1 cellular context compared by ENCODE assay signal in the genomic region with DNA sequence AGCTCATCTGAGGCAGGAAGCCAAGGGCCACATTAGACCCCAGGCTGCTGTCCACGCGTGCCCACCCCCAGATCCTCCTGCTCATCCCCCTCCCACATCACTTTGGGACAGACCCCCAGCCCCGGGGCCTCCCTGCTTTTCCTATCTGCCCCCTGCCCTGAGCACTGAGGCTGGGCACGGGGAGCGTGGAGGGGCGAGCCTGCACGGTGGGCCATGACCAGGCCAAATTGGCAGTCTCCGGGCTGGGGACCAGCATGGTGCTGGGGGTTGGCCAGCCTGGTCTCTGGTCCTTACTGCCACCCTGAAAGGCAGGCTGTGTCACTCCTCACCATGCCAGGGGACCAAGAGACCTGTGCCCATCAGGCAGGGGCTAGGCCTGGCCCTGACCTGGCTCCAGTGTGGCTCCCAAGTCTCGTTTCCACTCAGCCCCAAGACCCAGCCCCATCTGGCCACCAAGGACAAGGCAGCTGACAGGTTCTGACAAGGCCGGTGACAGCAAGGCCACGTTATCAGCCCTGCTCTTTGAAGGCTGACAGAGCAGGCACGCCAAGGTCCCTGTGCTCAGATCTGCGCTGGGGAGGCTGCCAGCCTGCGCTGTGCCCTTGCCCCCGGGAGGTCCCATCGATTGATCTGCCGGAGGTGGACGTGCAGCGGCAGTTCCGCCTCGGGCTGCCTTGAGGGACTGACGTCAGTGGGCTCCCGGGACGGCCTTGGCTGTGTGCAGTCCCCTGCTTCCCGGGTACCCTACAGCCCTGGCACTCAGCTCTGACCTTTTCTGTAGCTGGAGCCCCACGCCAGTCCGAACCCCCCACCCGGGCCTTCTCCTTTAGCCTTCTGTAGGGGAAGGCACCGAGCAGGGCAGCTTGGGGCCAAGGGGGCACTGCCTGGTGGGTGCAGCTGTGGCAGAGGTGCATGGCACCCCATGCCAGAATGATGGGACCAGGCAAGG.
A peak's percentile ranks its signal among the peaks of the same experiment; 100 is the strongest.
TF ChIP-seq lines count a peak whose summit lies in the region.

No MANE protein-coding gene starts in this region.

TF ChIP-seq in HepG2, 621 proteins besides CTCF, POLR2A, EP300 and RAD21 (continued from another document and continues in another):
- TF ChIP-seq, protein P1, sequence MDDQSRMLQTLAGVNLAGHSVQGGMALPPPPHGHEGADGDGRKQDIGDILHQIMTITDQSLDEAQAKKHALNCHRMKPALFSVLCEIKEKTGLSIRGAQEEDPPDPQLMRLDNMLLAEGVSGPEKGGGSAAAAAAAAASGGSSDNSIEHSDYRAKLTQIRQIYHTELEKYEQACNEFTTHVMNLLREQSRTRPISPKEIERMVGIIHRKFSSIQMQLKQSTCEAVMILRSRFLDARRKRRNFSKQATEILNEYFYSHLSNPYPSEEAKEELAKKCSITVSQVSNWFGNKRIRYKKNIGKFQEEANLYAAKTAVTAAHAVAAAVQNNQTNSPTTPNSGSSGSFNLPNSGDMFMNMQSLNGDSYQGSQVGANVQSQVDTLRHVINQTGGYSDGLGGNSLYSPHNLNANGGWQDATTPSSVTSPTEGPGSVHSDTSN (CRISPR knock-in tag; IDR thresholded peaks at IDR 0.05; ENCODE audit: borderline replicate concordance) = no peak
- TF ChIP-seq ZNF777 (CRISPR knock-in tag; IDR thresholded peaks at IDR 0.05) (no peak), ZNF644 (CRISPR knock-in tag; IDR thresholded peaks at IDR 0.05; ENCODE audit: low read depth) (peak; percentile 58; the same call in 1 of the 2 replicates), SALL2 (CRISPR knock-in tag; IDR thresholded peaks at IDR 0.05) (no peak), ZNF660 (CRISPR knock-in tag; IDR thresholded peaks at IDR 0.05; ENCODE audit: borderline replicate concordance, low read depth) (0 out of 2 replicates have a peak, but pooled peaks have one; percentile 38), WIZ (CRISPR knock-in tag; IDR thresholded peaks at IDR 0.05) (peak; percentile 71; the same call in 1 of the 2 replicates), ZBTB7B (CRISPR knock-in tag; IDR thresholded peaks at IDR 0.05) (peak; percentile 97), NR1H2 (CRISPR knock-in tag; IDR thresholded peaks at IDR 0.05; ENCODE audit: borderline replicate concordance, low read depth) (no peak), PRPF4 (IDR thresholded peaks at IDR 0.05; ENCODE audit: low read depth, low read length, poor library complexity, severe bottlenecking) (no peak), ZNF17 (CRISPR knock-in tag; IDR thresholded peaks at IDR 0.05) (no peak), ZNF816 (CRISPR knock-in tag; IDR thresholded peaks at IDR 0.05; ENCODE audit: borderline replicate concordance) (peak; percentile 95), ZNF451 (CRISPR knock-in tag; IDR thresholded peaks at IDR 0.05) (peak; percentile 94; the same call in 1 of the 2 replicates), PAX8 (CRISPR knock-in tag; IDR thresholded peaks at IDR 0.05; ENCODE audit: borderline replicate concordance) (no peak), MEIS1 (CRISPR knock-in tag; IDR thresholded peaks at IDR 0.05; ENCODE audit: borderline replicate concordance) (peak; percentile 100), CBX1 (IDR thresholded peaks at IDR 0.05; ENCODE audit: low read depth) (peak; percentile 79), ZNF335 (CRISPR knock-in tag; IDR thresholded peaks at IDR 0.05) (peak; percentile 88; the same call in 1 of the 2 replicates)
- TF ChIP-seq, protein P2, sequence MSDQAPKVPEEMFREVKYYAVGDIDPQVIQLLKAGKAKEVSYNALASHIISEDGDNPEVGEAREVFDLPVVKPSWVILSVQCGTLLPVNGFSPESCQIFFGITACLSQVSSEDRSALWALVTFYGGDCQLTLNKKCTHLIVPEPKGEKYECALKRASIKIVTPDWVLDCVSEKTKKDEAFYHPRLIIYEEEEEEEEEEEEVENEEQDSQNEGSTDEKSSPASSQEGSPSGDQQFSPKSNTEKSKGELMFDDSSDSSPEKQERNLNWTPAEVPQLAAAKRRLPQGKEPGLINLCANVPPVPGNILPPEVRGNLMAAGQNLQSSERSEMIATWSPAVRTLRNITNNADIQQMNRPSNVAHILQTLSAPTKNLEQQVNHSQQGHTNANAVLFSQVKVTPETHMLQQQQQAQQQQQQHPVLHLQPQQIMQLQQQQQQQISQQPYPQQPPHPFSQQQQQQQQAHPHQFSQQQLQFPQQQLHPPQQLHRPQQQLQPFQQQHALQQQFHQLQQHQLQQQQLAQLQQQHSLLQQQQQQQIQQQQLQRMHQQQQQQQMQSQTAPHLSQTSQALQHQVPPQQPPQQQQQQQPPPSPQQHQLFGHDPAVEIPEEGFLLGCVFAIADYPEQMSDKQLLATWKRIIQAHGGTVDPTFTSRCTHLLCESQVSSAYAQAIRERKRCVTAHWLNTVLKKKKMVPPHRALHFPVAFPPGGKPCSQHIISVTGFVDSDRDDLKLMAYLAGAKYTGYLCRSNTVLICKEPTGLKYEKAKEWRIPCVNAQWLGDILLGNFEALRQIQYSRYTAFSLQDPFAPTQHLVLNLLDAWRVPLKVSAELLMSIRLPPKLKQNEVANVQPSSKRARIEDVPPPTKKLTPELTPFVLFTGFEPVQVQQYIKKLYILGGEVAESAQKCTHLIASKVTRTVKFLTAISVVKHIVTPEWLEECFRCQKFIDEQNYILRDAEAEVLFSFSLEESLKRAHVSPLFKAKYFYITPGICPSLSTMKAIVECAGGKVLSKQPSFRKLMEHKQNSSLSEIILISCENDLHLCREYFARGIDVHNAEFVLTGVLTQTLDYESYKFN (CRISPR knock-in tag; conservative IDR thresholded peaks at IDR 0.05) = peak; percentile 94
- TF ChIP-seq, protein P3, sequence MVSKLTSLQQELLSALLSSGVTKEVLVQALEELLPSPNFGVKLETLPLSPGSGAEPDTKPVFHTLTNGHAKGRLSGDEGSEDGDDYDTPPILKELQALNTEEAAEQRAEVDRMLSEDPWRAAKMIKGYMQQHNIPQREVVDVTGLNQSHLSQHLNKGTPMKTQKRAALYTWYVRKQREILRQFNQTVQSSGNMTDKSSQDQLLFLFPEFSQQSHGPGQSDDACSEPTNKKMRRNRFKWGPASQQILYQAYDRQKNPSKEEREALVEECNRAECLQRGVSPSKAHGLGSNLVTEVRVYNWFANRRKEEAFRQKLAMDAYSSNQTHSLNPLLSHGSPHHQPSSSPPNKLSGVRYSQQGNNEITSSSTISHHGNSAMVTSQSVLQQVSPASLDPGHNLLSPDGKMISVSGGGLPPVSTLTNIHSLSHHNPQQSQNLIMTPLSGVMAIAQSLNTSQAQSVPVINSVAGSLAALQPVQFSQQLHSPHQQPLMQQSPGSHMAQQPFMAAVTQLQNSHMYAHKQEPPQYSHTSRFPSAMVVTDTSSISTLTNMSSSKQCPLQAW (CRISPR knock-in tag; IDR thresholded peaks at IDR 0.05) = peak; percentile 99
- TF ChIP-seq, protein P4, sequence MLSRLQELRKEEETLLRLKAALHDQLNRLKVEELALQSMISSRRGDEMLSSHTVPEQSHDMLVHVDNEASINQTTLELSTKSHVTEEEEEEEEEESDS (CRISPR knock-in tag; IDR thresholded peaks at IDR 0.05; ENCODE audit: borderline replicate concordance) = no peak
- TF ChIP-seq, protein P5, sequence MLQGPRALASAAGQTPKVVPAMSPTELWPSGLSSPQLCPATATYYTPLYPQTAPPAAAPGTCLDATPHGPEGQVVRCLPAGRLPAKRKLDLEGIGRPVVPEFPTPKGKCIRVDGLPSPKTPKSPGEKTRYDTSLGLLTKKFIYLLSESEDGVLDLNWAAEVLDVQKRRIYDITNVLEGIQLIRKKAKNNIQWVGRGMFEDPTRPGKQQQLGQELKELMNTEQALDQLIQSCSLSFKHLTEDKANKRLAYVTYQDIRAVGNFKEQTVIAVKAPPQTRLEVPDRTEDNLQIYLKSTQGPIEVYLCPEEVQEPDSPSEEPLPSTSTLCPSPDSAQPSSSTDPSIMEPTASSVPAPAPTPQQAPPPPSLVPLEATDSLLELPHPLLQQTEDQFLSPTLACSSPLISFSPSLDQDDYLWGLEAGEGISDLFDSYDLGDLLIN (CRISPR knock-in tag; IDR thresholded peaks at IDR 0.05; ENCODE audit: borderline replicate concordance) = no peak
- TF ChIP-seq, protein P6, sequence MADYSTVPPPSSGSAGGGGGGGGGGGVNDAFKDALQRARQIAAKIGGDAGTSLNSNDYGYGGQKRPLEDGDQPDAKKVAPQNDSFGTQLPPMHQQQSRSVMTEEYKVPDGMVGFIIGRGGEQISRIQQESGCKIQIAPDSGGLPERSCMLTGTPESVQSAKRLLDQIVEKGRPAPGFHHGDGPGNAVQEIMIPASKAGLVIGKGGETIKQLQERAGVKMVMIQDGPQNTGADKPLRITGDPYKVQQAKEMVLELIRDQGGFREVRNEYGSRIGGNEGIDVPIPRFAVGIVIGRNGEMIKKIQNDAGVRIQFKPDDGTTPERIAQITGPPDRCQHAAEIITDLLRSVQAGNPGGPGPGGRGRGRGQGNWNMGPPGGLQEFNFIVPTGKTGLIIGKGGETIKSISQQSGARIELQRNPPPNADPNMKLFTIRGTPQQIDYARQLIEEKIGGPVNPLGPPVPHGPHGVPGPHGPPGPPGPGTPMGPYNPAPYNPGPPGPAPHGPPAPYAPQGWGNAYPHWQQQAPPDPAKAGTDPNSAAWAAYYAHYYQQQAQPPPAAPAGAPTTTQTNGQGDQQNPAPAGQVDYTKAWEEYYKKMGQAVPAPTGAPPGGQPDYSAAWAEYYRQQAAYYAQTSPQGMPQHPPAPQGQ (CRISPR knock-in tag; IDR thresholded peaks at IDR 0.05; ENCODE audit: borderline replicate concordance) = peak; percentile 98; the same call in 1 of the 2 replicates
- TF ChIP-seq, protein P7, sequence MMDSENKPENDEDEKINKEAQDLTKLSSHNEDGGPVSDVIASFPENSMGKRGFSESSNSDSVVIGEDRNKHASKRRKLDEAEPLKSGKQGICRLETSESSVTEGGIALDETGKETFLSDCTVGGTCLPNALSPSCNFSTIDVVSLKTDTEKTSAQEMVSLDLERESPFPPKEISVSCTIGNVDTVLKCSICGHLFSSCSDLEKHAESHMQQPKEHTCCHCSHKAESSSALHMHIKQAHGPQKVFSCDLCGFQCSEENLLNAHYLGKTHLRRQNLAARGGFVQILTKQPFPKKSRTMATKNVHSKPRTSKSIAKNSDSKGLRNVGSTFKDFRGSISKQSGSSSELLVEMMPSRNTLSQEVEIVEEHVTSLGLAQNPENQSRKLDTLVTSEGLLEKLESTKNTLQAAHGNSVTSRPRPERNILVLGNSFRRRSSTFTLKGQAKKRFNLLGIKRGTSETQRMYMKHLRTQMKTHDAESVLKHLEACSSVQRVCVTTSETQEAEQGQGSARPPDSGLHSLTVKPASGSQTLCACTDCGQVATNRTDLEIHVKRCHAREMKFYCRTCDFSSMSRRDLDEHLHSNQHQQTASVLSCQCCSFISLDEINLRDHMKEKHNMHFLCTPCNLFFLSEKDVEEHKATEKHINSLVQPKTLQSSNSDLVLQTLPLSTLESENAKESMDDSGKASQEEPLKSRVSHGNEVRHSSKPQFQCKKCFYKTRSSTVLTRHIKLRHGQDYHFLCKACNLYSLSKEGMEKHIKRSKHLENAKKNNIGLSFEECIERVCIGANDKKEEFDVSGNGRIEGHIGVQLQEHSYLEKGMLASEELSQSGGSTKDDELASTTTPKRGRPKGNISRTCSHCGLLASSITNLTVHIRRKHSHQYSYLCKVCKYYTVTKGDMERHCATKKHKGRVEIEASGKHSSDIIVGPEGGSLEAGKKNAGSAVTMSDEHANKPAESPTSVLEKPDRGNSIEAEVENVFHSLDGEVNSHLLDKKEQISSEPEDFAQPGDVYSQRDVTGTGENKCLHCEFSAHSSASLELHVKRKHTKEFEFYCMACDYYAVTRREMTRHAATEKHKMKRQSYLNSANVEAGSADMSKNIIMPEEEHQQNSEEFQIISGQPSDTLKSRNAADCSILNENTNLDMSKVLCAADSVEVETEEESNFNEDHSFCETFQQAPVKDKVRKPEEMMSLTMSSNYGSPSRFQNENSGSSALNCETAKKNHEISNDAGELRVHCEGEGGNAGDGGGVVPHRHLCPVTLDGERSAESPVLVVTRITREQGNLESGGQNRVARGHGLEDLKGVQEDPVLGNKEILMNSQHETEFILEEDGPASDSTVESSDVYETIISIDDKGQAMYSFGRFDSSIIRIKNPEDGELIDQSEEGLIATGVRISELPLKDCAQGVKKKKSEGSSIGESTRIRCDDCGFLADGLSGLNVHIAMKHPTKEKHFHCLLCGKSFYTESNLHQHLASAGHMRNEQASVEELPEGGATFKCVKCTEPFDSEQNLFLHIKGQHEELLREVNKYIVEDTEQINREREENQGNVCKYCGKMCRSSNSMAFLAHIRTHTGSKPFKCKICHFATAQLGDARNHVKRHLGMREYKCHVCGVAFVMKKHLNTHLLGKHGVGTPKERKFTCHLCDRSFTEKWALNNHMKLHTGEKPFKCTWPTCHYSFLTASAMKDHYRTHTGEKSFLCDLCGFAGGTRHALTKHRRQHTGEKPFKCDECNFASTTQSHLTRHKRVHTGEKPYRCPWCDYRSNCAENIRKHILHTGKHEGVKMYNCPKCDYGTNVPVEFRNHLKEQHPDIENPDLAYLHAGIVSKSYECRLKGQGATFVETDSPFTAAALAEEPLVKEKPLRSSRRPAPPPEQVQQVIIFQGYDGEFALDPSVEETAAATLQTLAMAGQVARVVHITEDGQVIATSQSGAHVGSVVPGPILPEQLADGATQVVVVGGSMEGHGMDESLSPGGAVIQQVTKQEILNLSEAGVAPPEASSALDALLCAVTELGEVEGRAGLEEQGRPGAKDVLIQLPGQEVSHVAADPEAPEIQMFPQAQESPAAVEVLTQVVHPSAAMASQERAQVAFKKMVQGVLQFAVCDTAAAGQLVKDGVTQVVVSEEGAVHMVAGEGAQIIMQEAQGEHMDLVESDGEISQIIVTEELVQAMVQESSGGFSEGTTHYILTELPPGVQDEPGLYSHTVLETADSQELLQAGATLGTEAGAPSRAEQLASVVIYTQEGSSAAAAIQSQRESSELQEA (CRISPR knock-in tag; IDR thresholded peaks at IDR 0.05; ENCODE audit: not compliant biosample characterization) = no peak
- TF ChIP-seq, protein P8, sequence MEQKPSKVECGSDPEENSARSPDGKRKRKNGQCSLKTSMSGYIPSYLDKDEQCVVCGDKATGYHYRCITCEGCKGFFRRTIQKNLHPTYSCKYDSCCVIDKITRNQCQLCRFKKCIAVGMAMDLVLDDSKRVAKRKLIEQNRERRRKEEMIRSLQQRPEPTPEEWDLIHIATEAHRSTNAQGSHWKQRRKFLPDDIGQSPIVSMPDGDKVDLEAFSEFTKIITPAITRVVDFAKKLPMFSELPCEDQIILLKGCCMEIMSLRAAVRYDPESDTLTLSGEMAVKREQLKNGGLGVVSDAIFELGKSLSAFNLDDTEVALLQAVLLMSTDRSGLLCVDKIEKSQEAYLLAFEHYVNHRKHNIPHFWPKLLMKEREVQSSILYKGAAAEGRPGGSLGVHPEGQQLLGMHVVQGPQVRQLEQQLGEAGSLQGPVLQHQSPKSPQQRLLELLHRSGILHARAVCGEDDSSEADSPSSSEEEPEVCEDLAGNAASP (CRISPR knock-in tag; IDR thresholded peaks at IDR 0.05; ENCODE audit: borderline replicate concordance) = peak; percentile 81; the same call in 1 of the 2 replicates
- TF ChIP-seq, protein P9, sequence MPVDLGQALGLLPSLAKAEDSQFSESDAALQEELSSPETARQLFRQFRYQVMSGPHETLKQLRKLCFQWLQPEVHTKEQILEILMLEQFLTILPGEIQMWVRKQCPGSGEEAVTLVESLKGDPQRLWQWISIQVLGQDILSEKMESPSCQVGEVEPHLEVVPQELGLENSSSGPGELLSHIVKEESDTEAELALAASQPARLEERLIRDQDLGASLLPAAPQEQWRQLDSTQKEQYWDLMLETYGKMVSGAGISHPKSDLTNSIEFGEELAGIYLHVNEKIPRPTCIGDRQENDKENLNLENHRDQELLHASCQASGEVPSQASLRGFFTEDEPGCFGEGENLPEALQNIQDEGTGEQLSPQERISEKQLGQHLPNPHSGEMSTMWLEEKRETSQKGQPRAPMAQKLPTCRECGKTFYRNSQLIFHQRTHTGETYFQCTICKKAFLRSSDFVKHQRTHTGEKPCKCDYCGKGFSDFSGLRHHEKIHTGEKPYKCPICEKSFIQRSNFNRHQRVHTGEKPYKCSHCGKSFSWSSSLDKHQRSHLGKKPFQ (CRISPR knock-in tag; IDR thresholded peaks at IDR 0.05; ENCODE audit: insufficient replicate concordance) = peak; percentile 93
- TF ChIP-seq, protein P10, sequence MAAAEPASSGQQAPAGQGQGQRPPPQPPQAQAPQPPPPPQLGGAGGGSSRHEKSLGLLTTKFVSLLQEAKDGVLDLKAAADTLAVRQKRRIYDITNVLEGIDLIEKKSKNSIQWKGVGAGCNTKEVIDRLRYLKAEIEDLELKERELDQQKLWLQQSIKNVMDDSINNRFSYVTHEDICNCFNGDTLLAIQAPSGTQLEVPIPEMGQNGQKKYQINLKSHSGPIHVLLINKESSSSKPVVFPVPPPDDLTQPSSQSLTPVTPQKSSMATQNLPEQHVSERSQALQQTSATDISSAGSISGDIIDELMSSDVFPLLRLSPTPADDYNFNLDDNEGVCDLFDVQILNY (CRISPR knock-in tag; conservative IDR thresholded peaks at IDR 0.05) = no peak
